In the genomic region with DNA sequence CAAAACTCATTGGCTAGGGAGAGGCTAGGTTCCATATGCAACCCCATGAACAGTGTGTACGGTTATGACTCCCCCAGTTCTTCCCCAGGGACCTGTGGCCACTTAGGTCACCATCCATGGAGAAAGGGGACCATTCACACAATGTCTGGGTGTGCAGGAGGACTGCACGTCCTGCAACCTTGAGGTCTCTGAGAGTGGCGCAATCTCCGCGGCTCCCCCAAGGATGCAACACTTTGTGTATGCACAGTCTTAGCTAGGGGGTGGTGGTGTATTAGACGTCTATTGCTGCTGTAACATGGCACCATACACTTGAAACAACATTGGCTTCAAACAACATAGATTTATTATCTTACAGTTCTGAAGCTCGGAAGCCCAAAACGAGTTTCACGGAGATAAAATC, we compare ENCODE assay signal across 18 cellular contexts.
DNase-seq lines count a peak whose midpoint lies in the region; ATAC-seq, FAIRE-seq and TF ChIP-seq lines count a peak whose summit lies in the region.
"Had no signal": no experiment of that assay in that cellular context is flagged by ENCODE, and none has a peak within 500 bp of the region (broad histone marks: within the 10 kb centered on the region; RNA-seq: fewer than 3 reads in every experiment).

No MANE protein-coding gene starts in this region.

- WGBS in K562 (ENCODE audit: insufficient coverage, low coverage, missing lambda C conversion rate): 14% methylated on average over 9 of the region's 9 CpGs
- 71 to 84% (median 73%) methylated on average over 9 of the region's 9 CpGs for WGBS in psoas muscle, 3 donors
- WGBS in esophagus squamous epithelium, 2 donors: 63 to 72% methylated on average over 5 to 6 of the region's 9 CpGs

- TF ChIP-seq CTCF in K562 (IDR thresholded peaks at IDR 0.05 in 2 of 3, conservative IDR thresholded peaks at IDR 0.05 in 1 of 3; ENCODE audit: insufficient read depth in 2 of 3, low read depth in 1 of 3, low read length in 3 of 3) (no peak), osteoblast (IDR thresholded peaks at IDR 0.05; ENCODE audit: extremely low read depth, low read depth, low read length) (no peak), psoas muscle (IDR thresholded peaks at IDR 0.05) (no peak), esophagus squamous epithelium (IDR thresholded peaks at IDR 0.05) (no peak)

- H3K27ac ChIP-seq in K562 (ENCODE audit: extremely low read depth, low read depth, low read length) (no peak overlapping the region), osteoblast (ENCODE audit: low read depth, low read length) (no peak overlapping the region), psoas muscle (no peak overlapping the region), esophagus squamous epithelium (no peak overlapping the region)
- H3K27ac ChIP-seq: 22Rv1, A549, BLaER1 had no signal

- H3K4me2 ChIP-seq in K562 (ENCODE audit: insufficient read depth, low read length) (no peak overlapping the region), osteoblast (ENCODE audit: insufficient read depth, low read length) (no peak overlapping the region)
- H3K4me2 ChIP-seq: BLaER1 had no signal

- peaks cover 60 to 74% of the 10 kb centered on the region in 2 experiments for H3K27me3 ChIP-seq in K562 (ENCODE audit: control insufficient read depth in 2 of 2, insufficient read depth in 2 of 2, low read length in 2 of 2)
- peaks cover 22% of the 10 kb centered on the region for H3K27me3 ChIP-seq in osteoblast (ENCODE audit: insufficient read depth, low read length)
- H3K27me3 ChIP-seq in psoas muscle (ENCODE audit: insufficient read depth in 3 of 3, low read length in 2 of 3): peaks cover 0 to 83% (median 3%) of the 10 kb centered on the region in 3 donors
- peaks cover 0 to 73% (median 0%) of the 10 kb centered on the region in 4 donors for H3K27me3 ChIP-seq in esophagus squamous epithelium
- H3K27me3 ChIP-seq: BLaER1 had no signal

- H3K79me2 ChIP-seq in K562 (ENCODE audit: control insufficient read depth, insufficient read depth, low read length): no peaks in the 10 kb centered on the region
- H3K79me2 ChIP-seq in osteoblast (ENCODE audit: insufficient read depth, low read length): no peaks in the 10 kb centered on the region

- FAIRE-seq in K562 (lab: Jason Lieb, UNC): no peak
- FAIRE-seq: A549, HTR-8/SVneo had no signal

- H4K20me1 ChIP-seq in K562 (replicated peaks; ENCODE audit: control insufficient read depth, insufficient read depth, low read length) (no peaks in the 10 kb centered on the region; the same call in 1 of the 2 replicates), osteoblast (ENCODE audit: insufficient read depth, low read length) (no peaks in the 10 kb centered on the region)
- H4K20me1 ChIP-seq: BLaER1 had no signal

- CTCF ChIA-PET in K562 (lab: Yijun Ruan, JAX; ENCODE audit: low intra/inter-chr PET ratio): no interaction called here

- H2AFZ ChIP-seq in K562 (ENCODE audit: low read depth, low read length): no peak overlapping the region
- H2AFZ ChIP-seq in osteoblast (ENCODE audit: low read length): no peak overlapping the region

- no peak overlapping the region for H3K4me3 ChIP-seq in K562
- H3K4me3 ChIP-seq in osteoblast (ENCODE audit: insufficient read depth, low read length): no peak overlapping the region
- H3K4me3 ChIP-seq in psoas muscle: no peak overlapping the region
- H3K4me3 ChIP-seq in esophagus squamous epithelium: no peak overlapping the region
- H3K4me3 ChIP-seq: A549, BLaER1 had no signal

- POLR2A ChIA-PET in K562 (lab: Yijun Ruan, JAX): interaction anchor here (0.8 to 1.4 kb wide), 2 partner anchors 15 to 102 kb away, joined by 3 to 4 read pairs; no protein-coding TSS in a partner anchor

- no TSS peak for BruUV-seq in K562 (replicated peaks; lab: Mats Ljungman, UMichigan)

- DNase-seq in left ventricle myocardium superior (peak; percentile 1), cardiac septum (ENCODE audit: low spot score) (no peak), K562 (ENCODE audit: extremely low read depth in 1 of 4, low spot score in 3 of 4) (no peak), osteoblast (ENCODE audit: insufficient read length, low spot score, missing footprints) (peak; percentile 21), psoas muscle (no peak), esophagus squamous epithelium (lab: John Stamatoyannopoulos, UW) (no peak)
- DNase-seq: Calu3; CD8-positive, alpha-beta T cell; DMS79 treated with DMSO at 0.1 percent for 48 hours; GF-D8; GOT3; H7; HFFc6 had no signal

- H3K36me3 ChIP-seq in K562 (ENCODE audit: control insufficient read depth, insufficient read depth, low read length): no peaks in the 10 kb centered on the region
- H3K36me3 ChIP-seq in osteoblast (ENCODE audit: insufficient read depth, low read length): no peaks in the 10 kb centered on the region
- no peaks in the 10 kb centered on the region for H3K36me3 ChIP-seq in psoas muscle (ENCODE audit: insufficient read depth in 1 of 2, low read depth in 1 of 2)
- H3K36me3 ChIP-seq in esophagus squamous epithelium: no peaks in the 10 kb centered on the region
- H3K36me3 ChIP-seq: BLaER1 had no signal

- intact Hi-C loops in left ventricle myocardium superior (cut with micrococcal nuclease): no loop called here
- intact Hi-C loops in cardiac septum (cut with DNase I): no loop called here
- intact Hi-C loops in K562 (cut with micrococcal nuclease): no loop called here
- intact Hi-C loops in psoas muscle (cut with DNase I): no loop called here
- intact Hi-C loops in esophagus squamous epithelium (cut with DNase I): no loop called here

- ATAC-seq in left ventricle myocardium superior (no peak), K562 (no peak), psoas muscle (no peak), HG03175 (IDR thresholded peaks at IDR 0.05; ENCODE audit: unreplicated experiment) (no peak)
- ATAC-seq: CD8-positive, alpha-beta T cell had no signal

- peaks cover under 1% of the 10 kb centered on the region; the same call in 1 of the 2 replicates for H3K9me3 ChIP-seq in K562 (replicated peaks; ENCODE audit: control insufficient read depth, insufficient read depth, low read depth, low read length)
- H3K9me3 ChIP-seq in osteoblast (ENCODE audit: low read depth, low read length): no peaks in the 10 kb centered on the region
- H3K9me3 ChIP-seq in psoas muscle: peaks cover 1% of the 10 kb centered on the region
- H3K9me3 ChIP-seq in esophagus squamous epithelium: no peaks in the 10 kb centered on the region

- H3K9me1 ChIP-seq in K562 (ENCODE audit: control insufficient read depth, insufficient read depth, low read length): no peaks in the 10 kb centered on the region

- TF ChIP-seq RAD21 in K562 (CRISPR knock-in tag; conservative IDR thresholded peaks at IDR 0.05 in 1 of 2, IDR thresholded peaks at IDR 0.05 in 1 of 2): no peak

- in situ Hi-C loops in K562 (cut with MboI): no loop called here

- TF ChIP-seq POLR2A in K562 (conservative IDR thresholded peaks at IDR 0.05) (no peak), esophagus squamous epithelium (IDR thresholded peaks at IDR 0.05) (no peak)

- no peak overlapping the region for H3K9ac ChIP-seq in K562 (ENCODE audit: insufficient read depth in 1 of 2, low read depth in 2 of 2, low read length in 2 of 2)
- H3K9ac ChIP-seq: BLaER1 had no signal

- TF ChIP-seq EP300 in K562 (IDR thresholded peaks at IDR 0.05; ENCODE audit: low read length): no peak

- no peaks in the 10 kb centered on the region for H3K4me1 ChIP-seq in K562 (replicated peaks in 1 of 2; ENCODE audit: control insufficient read depth in 2 of 2, insufficient read depth in 2 of 2, low read length in 2 of 2)
- no peaks in the 10 kb centered on the region for H3K4me1 ChIP-seq in osteoblast (ENCODE audit: insufficient read depth, low read length)
- H3K4me1 ChIP-seq in psoas muscle: no peaks in the 10 kb centered on the region
- H3K4me1 ChIP-seq in esophagus squamous epithelium: peaks cover 0 to 9% (median 0%) of the 10 kb centered on the region in 3 donors
- H3K4me1 ChIP-seq: BLaER1 had no signal

TF ChIP-seq in K562, 482 proteins besides CTCF, POLR2A, EP300 and RAD21:
- TF ChIP-seq KLF16 (IDR thresholded peaks at IDR 0.05) (no peak), MED1 (CRISPR knock-in tag; IDR thresholded peaks at IDR 0.05; ENCODE audit: borderline replicate concordance) (no peak), CEBPG (CRISPR knock-in tag; IDR thresholded peaks at IDR 0.05) (no peak), CEBPG (tag; conservative IDR thresholded peaks at IDR 0.05 in 1 of 2, IDR thresholded peaks at IDR 0.05 in 1 of 2) (0 out of 4 replicates have a peak, but pooled peaks of 1 of the 2 experiments have one; percentile 36), EHMT2 (IDR thresholded peaks at IDR 0.05) (no peak), TGIF2 (CRISPR knock-in tag; IDR thresholded peaks at IDR 0.05) (no peak), CEBPB (tag; IDR thresholded peaks at IDR 0.05) (peak; percentile 47), ZNF324 (CRISPR knock-in tag; IDR thresholded peaks at IDR 0.05) (no peak)
- TF ChIP-seq, protein P1, sequence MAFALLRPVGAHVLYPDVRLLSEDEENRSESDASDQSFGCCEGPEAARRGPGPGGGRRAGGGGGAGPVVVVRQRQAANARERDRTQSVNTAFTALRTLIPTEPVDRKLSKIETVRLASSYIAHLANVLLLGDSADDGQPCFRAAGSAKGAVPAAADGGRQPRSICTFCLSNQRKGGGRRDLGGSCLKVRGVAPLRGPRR (CRISPR knock-in tag; IDR thresholded peaks at IDR 0.05): no peak
- TF ChIP-seq, protein P2, sequence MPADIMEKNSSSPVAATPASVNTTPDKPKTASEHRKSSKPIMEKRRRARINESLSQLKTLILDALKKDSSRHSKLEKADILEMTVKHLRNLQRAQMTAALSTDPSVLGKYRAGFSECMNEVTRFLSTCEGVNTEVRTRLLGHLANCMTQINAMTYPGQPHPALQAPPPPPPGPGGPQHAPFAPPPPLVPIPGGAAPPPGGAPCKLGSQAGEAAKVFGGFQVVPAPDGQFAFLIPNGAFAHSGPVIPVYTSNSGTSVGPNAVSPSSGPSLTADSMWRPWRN (IDR thresholded peaks at IDR 0.05; ENCODE audit: low read depth): no peak

Comparison
In these comparisons a context has a peak if more than half of its experiments do, and no peak if none do; other contexts are left out.
1. DNase-seq: peak in left ventricle myocardium superior (single experiment) and osteoblast (single experiment); none in cardiac septum (single experiment), K562 (0 of 4), psoas muscle (0 of 2) and esophagus squamous epithelium (single experiment).